In the genomic region with DNA sequence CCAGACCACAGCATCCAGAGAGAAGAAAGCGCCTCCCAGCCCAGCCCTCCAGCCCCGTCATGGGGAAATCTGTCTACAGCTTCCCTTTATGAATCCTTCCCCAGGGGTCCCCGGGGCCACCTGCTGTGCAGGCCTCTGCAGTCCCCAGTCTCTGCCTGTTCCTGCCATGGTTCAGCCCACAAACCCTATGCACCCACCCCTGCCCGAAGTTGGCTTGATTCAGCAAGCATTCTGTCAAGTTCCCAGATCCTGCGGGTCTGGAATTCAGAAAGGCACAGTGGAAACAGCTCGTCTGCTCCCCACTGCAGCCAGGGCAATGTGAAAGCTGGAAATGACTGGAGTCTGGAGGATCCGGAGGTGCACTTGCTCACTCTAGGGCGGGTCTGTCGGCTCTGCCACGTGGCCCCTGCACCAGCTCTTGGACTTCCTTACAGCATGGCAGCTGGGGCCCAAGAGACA, we compare ENCODE assay signal across 23 cellular contexts. TPM values are rescaled to one million over a fixed set of nuclear protein-coding genes. Genes with fewer than 3 reads are reported as not detected.
DNase-seq lines count a peak whose midpoint lies in the region; ATAC-seq and TF ChIP-seq lines count a peak whose summit lies in the region.
"Had no signal": no experiment of that assay in that cellular context is flagged by ENCODE, and none has a peak within 500 bp of the region (broad histone marks: within the 10 kb centered on the region; RNA-seq: fewer than 3 reads in every experiment).

No MANE protein-coding gene starts in this region.

- no peak for TF ChIP-seq POLR2A in NB4 (IDR thresholded peaks at IDR 0.05; ENCODE audit: extremely low read depth, insufficient read length)

- CTCF ChIA-PET in activated CD4-positive, alpha-beta memory T cell treated with anti-CD3 and anti-CD28 coated beads, Interleukin-2, amount 10 ng/mL, durations not matched to agents 7 days and 5 days (lab: Charles Lee) = no interaction called here

- no peaks in the 10 kb centered on the region for H3K36me3 Mint-ChIP-seq in endodermal cell (ENCODE audit: low read depth)
- H3K36me3 Mint-ChIP-seq in activated CD4-positive, alpha-beta memory T cell treated with anti-CD3 and anti-CD28 coated beads, Interleukin-2, amount 10 ng/mL, durations not matched to agents 7 days and 5 days (ENCODE audit: low read depth) = peaks cover 5% of the 10 kb centered on the region
- H3K36me3 Mint-ChIP-seq: CD4-positive, CD25-positive, alpha-beta regulatory T cell had no signal

- peaks cover 30% of the 10 kb centered on the region for H4K20me1 ChIP-seq in BLaER1

- peaks cover 44% of the 10 kb centered on the region for H3K4me1 ChIP-seq in BLaER1
- H3K4me1 ChIP-seq in endodermal cell (ENCODE audit: control insufficient read depth, insufficient read depth, low read length) = no peaks in the 10 kb centered on the region

- H3K4me3 ChIP-seq in BLaER1 (no peak overlapping the region), NB4 (ENCODE audit: low read depth, low read length) (no peak overlapping the region), endodermal cell (ENCODE audit: low read length) (no peak overlapping the region)
- H3K4me3 ChIP-seq: PC-9 had no signal

- intact Hi-C loops in sciatic nerve (cut with DNase I) = no loop called here

- POLR2A ChIA-PET in activated CD4-positive, alpha-beta memory T cell treated with anti-CD3 and anti-CD28 coated beads, Interleukin-2, amount 10 ng/mL, durations not matched to agents 7 days and 5 days (lab: Charles Lee) = no interaction called here

- H3K9me3 ChIP-seq in BLaER1 (no peaks in the 10 kb centered on the region), endodermal cell (ENCODE audit: control insufficient read depth, low read length) (no peaks in the 10 kb centered on the region)
- H3K9me3 ChIP-seq: BE2C had no signal

- no peak for TF ChIP-seq CTCF in NB4 (IDR thresholded peaks at IDR 0.05; ENCODE audit: low read depth, low read length)
- TF ChIP-seq CTCF in endodermal cell (conservative IDR thresholded peaks at IDR 0.05) = no peak

- WGBS in endodermal cell (ENCODE audit: insufficient coverage in 1 of 2, insufficient read length in 1 of 2), 2 experiments = 72 to 75% methylated on average over 7 to 10 of the region's 10 CpGs

- no peak overlapping the region for H3K4me3 Mint-ChIP-seq in endodermal cell
- no peak overlapping the region for H3K4me3 Mint-ChIP-seq in activated CD4-positive, alpha-beta memory T cell treated with anti-CD3 and anti-CD28 coated beads, Interleukin-2, amount 10 ng/mL, durations not matched to agents 7 days and 5 days
- H3K4me3 Mint-ChIP-seq: CD4-positive, CD25-positive, alpha-beta regulatory T cell had no signal

- no peak overlapping the region for H3K9ac ChIP-seq in BLaER1
- no peak overlapping the region for H3K9ac ChIP-seq in endodermal cell (ENCODE audit: extremely low read depth, low read length, poor library complexity, severe bottlenecking)

- peak overlapping the region; percentile 36 for H3K4me2 ChIP-seq in BLaER1
- H3K4me2 ChIP-seq: PC-9 had no signal

- H3K4me1 Mint-ChIP-seq in endodermal cell = no peaks in the 10 kb centered on the region
- peaks cover 34% of the 10 kb centered on the region for H3K4me1 Mint-ChIP-seq in activated CD4-positive, alpha-beta memory T cell treated with anti-CD3 and anti-CD28 coated beads, Interleukin-2, amount 10 ng/mL, durations not matched to agents 7 days and 5 days

- H3K27ac ChIP-seq in BLaER1 = no peak overlapping the region
- no peak overlapping the region for H3K27ac ChIP-seq in endodermal cell (ENCODE audit: low read depth, low read length)
- H3K27ac ChIP-seq: PC-9 had no signal

- no peak overlapping the region for H3K27ac Mint-ChIP-seq in endodermal cell
- H3K27ac Mint-ChIP-seq in activated CD4-positive, alpha-beta memory T cell treated with anti-CD3 and anti-CD28 coated beads, Interleukin-2, amount 10 ng/mL, durations not matched to agents 7 days and 5 days = no peak overlapping the region
- H3K27ac Mint-ChIP-seq: CD4-positive, CD25-positive, alpha-beta regulatory T cell had no signal

- no peaks in the 10 kb centered on the region for H3K9me3 Mint-ChIP-seq in endodermal cell
- no peaks in the 10 kb centered on the region for H3K9me3 Mint-ChIP-seq in activated CD4-positive, alpha-beta memory T cell treated with anti-CD3 and anti-CD28 coated beads, Interleukin-2, amount 10 ng/mL, durations not matched to agents 7 days and 5 days

- H3K27me3 Mint-ChIP-seq in endodermal cell (ENCODE audit: insufficient read depth) = peaks cover 85% of the 10 kb centered on the region
- H3K27me3 Mint-ChIP-seq in activated CD4-positive, alpha-beta memory T cell treated with anti-CD3 and anti-CD28 coated beads, Interleukin-2, amount 10 ng/mL, durations not matched to agents 7 days and 5 days = peaks cover 55% of the 10 kb centered on the region

- H3K36me3 ChIP-seq in BLaER1 (no peaks in the 10 kb centered on the region), endodermal cell (ENCODE audit: control insufficient read depth, insufficient read depth, low read length) (no peaks in the 10 kb centered on the region)
- H3K36me3 ChIP-seq: BE2C had no signal

- no peak for ATAC-seq in sciatic nerve

- H3K27me3 ChIP-seq in BLaER1 (peaks cover 67% of the 10 kb centered on the region), endodermal cell (ENCODE audit: control insufficient read depth, insufficient read depth, low read length, poor library complexity, severe bottlenecking) (peaks cover 88% of the 10 kb centered on the region)

- peak; percentile 71 for DNase-seq in NB4 (ENCODE audit: low read depth)
- DNase-seq in endodermal cell = peak; percentile 44
- DNase-seq in sciatic nerve (ENCODE audit: low spot score) = peak; percentile 18
- DNase-seq in activated CD4-positive, alpha-beta T cell treated with anti-CD3 and anti-CD28 coated beads, Interleukin-2, amount 50 U/mL, for 4 hours = no peak
- no peak for DNase-seq in activated CD4-positive, alpha-beta memory T cell treated with anti-CD3 and anti-CD28 coated beads, Interleukin-2, amount 10 ng/mL, durations not matched to agents 7 days and 5 days
- DNase-seq in NCI-H1417 (lab: John Stamatoyannopoulos, UW) = no peak
- DNase-seq in NCI-H187 treated with DMSO at 0.1 percent for 48 hours (lab: John Stamatoyannopoulos, UW) = no peak
- DNase-seq: 8988T; ACHN; BE2C; CD4-positive, CD25-positive, alpha-beta regulatory T cell; Karpas-422; NCI-H1092 treated with DMSO at 0.1 percent for 48 hours; NCI-H146; NCI-H2029 treated with DMSO at 0.1 percent for 48 hours; NCI-H2227 treated with DMSO at 0.1 percent for 48 hours; NCI-H526 treated with DMSO at 0.1 percent for 48 hours; PC-9; Right ventricle myocardium superior had no signal

RNA-seq across cellular contexts. Expression of gene OCA2, which starts 2.9 kb away (rescaled TPM):
- under 1 TPM; 0.29 to 0.84 TPM for total RNA-seq in endodermal cell
- 1.1 TPM for polyA plus RNA-seq in endodermal cell (2013, experiment 1 of 2)
- polyA plus RNA-seq in endodermal cell (2013, experiment 2 of 2) = 0.79 TPM
- 0.98 TPM for total RNA-seq in sciatic nerve
- total RNA-seq in activated CD4-positive, alpha-beta memory T cell treated with anti-CD3 and anti-CD28 coated beads, Interleukin-2, amount 10 ng/mL, durations not matched to agents 7 days and 5 days = not detected
- total RNA-seq: CD4-positive, CD25-positive, alpha-beta regulatory T cell; Daoy; HT-29; PC-9; RPMI7951 had no signal
- polyA plus RNA-seq: CD4-positive, CD25-positive, alpha-beta regulatory T cell had no signal

Comparison
In these comparisons a context has a peak if more than half of its experiments do, and no peak if none do; other contexts are left out.
1. DNase-seq: peak in NB4 (single experiment), endodermal cell (single experiment) and sciatic nerve (single experiment); none in activated CD4-positive, alpha-beta T cell treated with anti-CD3 and anti-CD28 coated beads, Interleukin-2, amount 50 U/mL, for 4 hours (0 of 2), activated CD4-positive, alpha-beta memory T cell treated with anti-CD3 and anti-CD28 coated beads, Interleukin-2, amount 10 ng/mL, durations not matched to agents 7 days and 5 days (single experiment), NCI-H1417 (0 of 3) and NCI-H187 treated with DMSO at 0.1 percent for 48 hours (single experiment).